Comparison of ENCODE assay signal across 19 cellular contexts in genomic region chr9:100637787-100638186, GRCh38. TPM values are rescaled to one million over a fixed set of nuclear protein-coding genes. Genes with fewer than 3 reads are reported as not detected.
A peak's percentile ranks its signal among the peaks of the same experiment; 100 is the strongest.
DNase-seq lines count a peak whose midpoint lies in the region; TF ChIP-seq lines count a peak whose summit lies in the region.
"Had no signal": no experiment of that assay in that cellular context is flagged by ENCODE, and none has a peak within 500 bp of the region (broad histone marks: within the 10 kb centered on the region; RNA-seq: fewer than 3 reads in every experiment).

No MANE protein-coding gene starts in this region.

- no peaks in the 10 kb centered on the region for H3K4me1 Mint-ChIP-seq in activated CD4-positive, alpha-beta T cell treated with anti-CD3 and anti-CD28 coated beads, Interleukin-2, amount 10 ng/mL, durations not matched to agents 7 days and 5 days
- H3K4me1 Mint-ChIP-seq: central memory CD8-positive, alpha-beta T cell had no signal

- H3K27me3 Mint-ChIP-seq in activated CD4-positive, alpha-beta T cell treated with anti-CD3 and anti-CD28 coated beads, Interleukin-2, amount 10 ng/mL, durations not matched to agents 7 days and 5 days: no peaks in the 10 kb centered on the region

- H3K27ac ChIP-seq in 22Rv1: no peak overlapping the region
- H3K27ac ChIP-seq: vagina had no signal

- H3K36me3 Mint-ChIP-seq in activated CD4-positive, alpha-beta T cell treated with anti-CD3 and anti-CD28 coated beads, Interleukin-2, amount 10 ng/mL, durations not matched to agents 7 days and 5 days (ENCODE audit: low read depth): no peaks in the 10 kb centered on the region

- no peak overlapping the region for H3K4me3 Mint-ChIP-seq in activated CD4-positive, alpha-beta T cell treated with anti-CD3 and anti-CD28 coated beads, Interleukin-2, amount 10 ng/mL, durations not matched to agents 7 days and 5 days
- H3K4me3 Mint-ChIP-seq: central memory CD8-positive, alpha-beta T cell; effector memory CD8-positive, alpha-beta T cell had no signal

- no peaks in the 10 kb centered on the region for H3K9me3 Mint-ChIP-seq in activated CD4-positive, alpha-beta T cell treated with anti-CD3 and anti-CD28 coated beads, Interleukin-2, amount 10 ng/mL, durations not matched to agents 7 days and 5 days

- POLR2A ChIA-PET in activated CD4-positive, alpha-beta T cell treated with anti-CD3 and anti-CD28 coated beads, Interleukin-2, amount 10 ng/mL, durations not matched to agents 7 days and 5 days (lab: Charles Lee): no interaction called here

- DNase-seq in Daoy (ENCODE audit: low read depth) (peak; percentile 19), NCI-H69 (lab: John Stamatoyannopoulos, UW) (peak; percentile 87), iPS DF 19.7 (ENCODE audit: low read depth, low spot score) (peak; percentile 65), LoVo (ENCODE audit: low spot score) (no peak), NCI-H345 treated with DMSO at 0.1 percent for 48 hours (lab: John Stamatoyannopoulos, UW; ENCODE audit: unreplicated experiment) (no peak), Kasumi-1 (lab: John Stamatoyannopoulos, UW) (no peak)
- DNase-seq in activated CD4-positive, alpha-beta T cell treated with anti-CD3 and anti-CD28 coated beads, Interleukin-2, amount 10 ng/mL, durations not matched to agents 7 days and 5 days: no peak
- DNase-seq: activated gamma-delta T cell; amniotic stem cell; effector memory CD8-positive, alpha-beta T cell; left colon; mucosa of descending colon; NCI-H1092; NCI-H2227 treated with DMSO at 0.1 percent for 48 hours; occipital lobe; stimulated activated CD4-positive, alpha-beta T cell treated with anti-CD3 and anti-CD28 coated beads, Interleukin-2, amount 100 ng/mL, for 24 hours had no signal

- TF ChIP-seq CTCF in 22Rv1 (IDR thresholded peaks at IDR 0.05): peak; percentile 26

- CTCF ChIA-PET in activated CD4-positive, alpha-beta T cell treated with anti-CD3 and anti-CD28 coated beads, Interleukin-2, amount 10 ng/mL, durations not matched to agents 7 days and 5 days (lab: Charles Lee): no interaction called here

- no peak overlapping the region for H3K27ac Mint-ChIP-seq in activated CD4-positive, alpha-beta T cell treated with anti-CD3 and anti-CD28 coated beads, Interleukin-2, amount 10 ng/mL, durations not matched to agents 7 days and 5 days
- H3K27ac Mint-ChIP-seq: effector memory CD8-positive, alpha-beta T cell had no signal

RNA-seq across cellular contexts. Expression of gene CAVIN4, which starts 59.9 kb away (rescaled TPM):
- 2.2 and 3.5 TPM in 2 replicates for total RNA-seq in Daoy (2014; rRNA removed; shearing (Covaris generic))
- under 1 TPM; 0.10 to 0.12 TPM for total RNA-seq in activated CD4-positive, alpha-beta T cell treated with anti-CD3 and anti-CD28 coated beads, Interleukin-2, amount 10 ng/mL, durations not matched to agents 7 days and 5 days

Comparison
In these comparisons a context has a peak if more than half of its experiments do, and no peak if none do; other contexts are left out.
1. DNase-seq: peak in Daoy (single experiment), NCI-H69 (single experiment) and iPS DF 19.7 (single experiment); none in LoVo (single experiment), NCI-H345 treated with DMSO at 0.1 percent for 48 hours (single experiment), Kasumi-1 (0 of 2) and activated CD4-positive, alpha-beta T cell treated with anti-CD3 and anti-CD28 coated beads, Interleukin-2, amount 10 ng/mL, durations not matched to agents 7 days and 5 days (single experiment).